1 cellular context compared by ENCODE assay signal in the genomic region with DNA sequence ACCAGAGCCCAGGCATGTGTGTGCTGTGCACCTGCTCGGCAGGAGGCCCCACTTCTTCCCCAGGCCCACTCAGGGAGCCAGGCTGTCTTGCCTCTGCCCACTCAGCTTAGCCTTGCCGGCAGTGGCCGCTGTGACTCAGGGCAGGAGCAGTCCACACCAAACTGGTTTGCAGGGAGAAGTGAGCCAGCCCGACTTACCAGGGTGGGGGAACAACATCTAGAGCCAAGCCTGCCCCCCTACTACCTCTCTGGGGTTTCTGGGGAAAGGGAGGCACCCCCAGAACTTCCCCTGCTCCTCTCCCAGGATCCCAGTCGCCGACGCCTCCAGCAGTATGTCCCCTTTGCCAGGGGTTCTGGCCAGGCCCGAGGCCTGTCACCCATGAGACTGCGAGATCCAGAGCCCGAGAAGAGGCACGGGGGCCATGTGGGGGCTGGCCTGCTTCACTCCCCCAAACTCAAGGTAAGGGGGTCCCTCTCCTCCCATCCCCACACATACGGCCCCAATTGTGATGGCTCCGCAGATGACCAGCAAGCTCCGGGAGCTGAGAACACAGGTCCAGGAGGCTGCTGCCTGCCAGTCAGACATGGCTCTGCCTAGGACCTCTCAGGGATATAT.
TF ChIP-seq lines count a peak whose summit lies in the region.

No MANE protein-coding gene starts in this region.

TF ChIP-seq in GM23338, 12 proteins besides CTCF, POLR2A, EP300 and RAD21:
- TF ChIP-seq, protein P1, sequence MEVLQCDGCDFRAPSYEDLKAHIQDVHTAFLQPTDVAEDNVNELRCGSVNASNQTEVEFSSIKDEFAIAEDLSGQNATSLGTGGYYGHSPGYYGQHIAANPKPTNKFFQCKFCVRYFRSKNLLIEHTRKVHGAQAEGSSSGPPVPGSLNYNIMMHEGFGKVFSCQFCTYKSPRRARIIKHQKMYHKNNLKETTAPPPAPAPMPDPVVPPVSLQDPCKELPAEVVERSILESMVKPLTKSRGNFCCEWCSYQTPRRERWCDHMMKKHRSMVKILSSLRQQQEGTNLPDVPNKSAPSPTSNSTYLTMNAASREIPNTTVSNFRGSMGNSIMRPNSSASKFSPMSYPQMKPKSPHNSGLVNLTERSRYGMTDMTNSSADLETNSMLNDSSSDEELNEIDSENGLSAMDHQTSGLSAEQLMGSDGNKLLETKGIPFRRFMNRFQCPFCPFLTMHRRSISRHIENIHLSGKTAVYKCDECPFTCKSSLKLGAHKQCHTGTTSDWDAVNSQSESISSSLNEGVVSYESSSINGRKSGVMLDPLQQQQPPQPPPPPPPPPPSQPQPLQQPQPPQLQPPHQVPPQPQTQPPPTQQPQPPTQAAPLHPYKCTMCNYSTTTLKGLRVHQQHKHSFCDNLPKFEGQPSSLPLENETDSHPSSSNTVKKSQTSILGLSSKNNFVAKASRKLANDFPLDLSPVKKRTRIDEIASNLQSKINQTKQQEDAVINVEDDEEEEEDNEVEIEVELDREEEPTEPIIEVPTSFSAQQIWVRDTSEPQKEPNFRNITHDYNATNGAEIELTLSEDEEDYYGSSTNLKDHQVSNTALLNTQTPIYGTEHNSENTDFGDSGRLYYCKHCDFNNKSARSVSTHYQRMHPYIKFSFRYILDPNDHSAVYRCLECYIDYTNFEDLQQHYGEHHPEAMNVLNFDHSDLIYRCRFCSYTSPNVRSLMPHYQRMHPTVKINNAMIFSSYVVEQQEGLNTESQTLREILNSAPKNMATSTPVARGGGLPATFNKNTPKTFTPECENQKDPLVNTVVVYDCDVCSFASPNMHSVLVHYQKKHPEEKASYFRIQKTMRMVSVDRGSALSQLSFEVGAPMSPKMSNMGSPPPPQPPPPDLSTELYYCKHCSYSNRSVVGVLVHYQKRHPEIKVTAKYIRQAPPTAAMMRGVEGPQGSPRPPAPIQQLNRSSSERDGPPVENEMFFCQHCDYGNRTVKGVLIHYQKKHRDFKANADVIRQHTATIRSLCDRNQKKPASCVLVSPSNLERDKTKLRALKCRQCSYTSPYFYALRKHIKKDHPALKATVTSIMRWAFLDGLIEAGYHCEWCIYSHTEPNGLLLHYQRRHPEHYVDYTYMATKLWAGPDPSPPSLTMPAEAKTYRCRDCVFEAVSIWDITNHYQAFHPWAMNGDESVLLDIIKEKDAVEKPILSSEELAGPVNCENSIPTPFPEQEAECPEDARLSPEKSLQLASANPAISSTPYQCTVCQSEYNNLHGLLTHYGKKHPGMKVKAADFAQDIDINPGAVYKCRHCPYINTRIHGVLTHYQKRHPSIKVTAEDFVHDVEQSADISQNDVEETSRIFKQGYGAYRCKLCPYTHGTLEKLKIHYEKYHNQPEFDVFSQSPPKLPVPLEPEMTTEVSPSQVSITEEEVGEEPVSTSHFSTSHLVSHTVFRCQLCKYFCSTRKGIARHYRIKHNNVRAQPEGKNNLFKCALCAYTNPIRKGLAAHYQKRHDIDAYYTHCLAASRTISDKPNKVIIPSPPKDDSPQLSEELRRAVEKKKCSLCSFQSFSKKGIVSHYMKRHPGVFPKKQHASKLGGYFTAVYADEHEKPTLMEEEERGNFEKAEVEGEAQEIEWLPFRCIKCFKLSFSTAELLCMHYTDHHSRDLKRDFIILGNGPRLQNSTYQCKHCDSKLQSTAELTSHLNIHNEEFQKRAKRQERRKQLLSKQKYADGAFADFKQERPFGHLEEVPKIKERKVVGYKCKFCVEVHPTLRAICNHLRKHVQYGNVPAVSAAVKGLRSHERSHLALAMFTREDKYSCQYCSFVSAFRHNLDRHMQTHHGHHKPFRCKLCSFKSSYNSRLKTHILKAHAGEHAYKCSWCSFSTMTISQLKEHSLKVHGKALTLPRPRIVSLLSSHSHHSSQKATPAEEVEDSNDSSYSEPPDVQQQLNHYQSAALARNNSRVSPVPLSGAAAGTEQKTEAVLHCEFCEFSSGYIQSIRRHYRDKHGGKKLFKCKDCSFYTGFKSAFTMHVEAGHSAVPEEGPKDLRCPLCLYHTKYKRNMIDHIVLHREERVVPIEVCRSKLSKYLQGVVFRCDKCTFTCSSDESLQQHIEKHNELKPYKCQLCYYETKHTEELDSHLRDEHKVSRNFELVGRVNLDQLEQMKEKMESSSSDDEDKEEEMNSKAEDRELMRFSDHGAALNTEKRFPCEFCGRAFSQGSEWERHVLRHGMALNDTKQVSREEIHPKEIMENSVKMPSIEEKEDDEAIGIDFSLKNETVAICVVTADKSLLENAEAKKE (CRISPR knock-in tag; IDR thresholded peaks at IDR 0.05) = no peak
- TF ChIP-seq ZNF331 (CRISPR knock-in tag; IDR thresholded peaks at IDR 0.05; ENCODE audit: low read depth) = no peak
- no peak for TF ChIP-seq EZH2 (IDR thresholded peaks at IDR 0.05; ENCODE audit: low read depth, unreplicated experiment)
- TF ChIP-seq NANOG (IDR thresholded peaks at IDR 0.05; ENCODE audit: borderline replicate concordance) = no peak
- no peak for TF ChIP-seq JUNB (IDR thresholded peaks at IDR 0.05; ENCODE audit: unreplicated experiment)
- TF ChIP-seq POLR2AphosphoS5 (IDR thresholded peaks at IDR 0.05; ENCODE audit: low read depth) = no peak
- no peak for TF ChIP-seq STAT1 (IDR thresholded peaks at IDR 0.05; ENCODE audit: unreplicated experiment)
- TF ChIP-seq, protein P2, sequence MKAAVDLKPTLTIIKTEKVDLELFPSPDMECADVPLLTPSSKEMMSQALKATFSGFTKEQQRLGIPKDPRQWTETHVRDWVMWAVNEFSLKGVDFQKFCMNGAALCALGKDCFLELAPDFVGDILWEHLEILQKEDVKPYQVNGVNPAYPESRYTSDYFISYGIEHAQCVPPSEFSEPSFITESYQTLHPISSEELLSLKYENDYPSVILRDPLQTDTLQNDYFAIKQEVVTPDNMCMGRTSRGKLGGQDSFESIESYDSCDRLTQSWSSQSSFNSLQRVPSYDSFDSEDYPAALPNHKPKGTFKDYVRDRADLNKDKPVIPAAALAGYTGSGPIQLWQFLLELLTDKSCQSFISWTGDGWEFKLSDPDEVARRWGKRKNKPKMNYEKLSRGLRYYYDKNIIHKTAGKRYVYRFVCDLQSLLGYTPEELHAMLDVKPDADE (IDR thresholded peaks at IDR 0.05) = no peak
- TF ChIP-seq CREB1 (CRISPR knock-in tag; IDR thresholded peaks at IDR 0.05; ENCODE audit: low read depth) = no peak
- TF ChIP-seq, protein P3, sequence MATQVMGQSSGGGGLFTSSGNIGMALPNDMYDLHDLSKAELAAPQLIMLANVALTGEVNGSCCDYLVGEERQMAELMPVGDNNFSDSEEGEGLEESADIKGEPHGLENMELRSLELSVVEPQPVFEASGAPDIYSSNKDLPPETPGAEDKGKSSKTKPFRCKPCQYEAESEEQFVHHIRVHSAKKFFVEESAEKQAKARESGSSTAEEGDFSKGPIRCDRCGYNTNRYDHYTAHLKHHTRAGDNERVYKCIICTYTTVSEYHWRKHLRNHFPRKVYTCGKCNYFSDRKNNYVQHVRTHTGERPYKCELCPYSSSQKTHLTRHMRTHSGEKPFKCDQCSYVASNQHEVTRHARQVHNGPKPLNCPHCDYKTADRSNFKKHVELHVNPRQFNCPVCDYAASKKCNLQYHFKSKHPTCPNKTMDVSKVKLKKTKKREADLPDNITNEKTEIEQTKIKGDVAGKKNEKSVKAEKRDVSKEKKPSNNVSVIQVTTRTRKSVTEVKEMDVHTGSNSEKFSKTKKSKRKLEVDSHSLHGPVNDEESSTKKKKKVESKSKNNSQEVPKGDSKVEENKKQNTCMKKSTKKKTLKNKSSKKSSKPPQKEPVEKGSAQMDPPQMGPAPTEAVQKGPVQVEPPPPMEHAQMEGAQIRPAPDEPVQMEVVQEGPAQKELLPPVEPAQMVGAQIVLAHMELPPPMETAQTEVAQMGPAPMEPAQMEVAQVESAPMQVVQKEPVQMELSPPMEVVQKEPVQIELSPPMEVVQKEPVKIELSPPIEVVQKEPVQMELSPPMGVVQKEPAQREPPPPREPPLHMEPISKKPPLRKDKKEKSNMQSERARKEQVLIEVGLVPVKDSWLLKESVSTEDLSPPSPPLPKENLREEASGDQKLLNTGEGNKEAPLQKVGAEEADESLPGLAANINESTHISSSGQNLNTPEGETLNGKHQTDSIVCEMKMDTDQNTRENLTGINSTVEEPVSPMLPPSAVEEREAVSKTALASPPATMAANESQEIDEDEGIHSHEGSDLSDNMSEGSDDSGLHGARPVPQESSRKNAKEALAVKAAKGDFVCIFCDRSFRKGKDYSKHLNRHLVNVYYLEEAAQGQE (IDR thresholded peaks at IDR 0.05; ENCODE audit: unreplicated experiment) = no peak
- no peak for TF ChIP-seq ZNF114 (CRISPR knock-in tag; IDR thresholded peaks at IDR 0.05)
- TF ChIP-seq EZH2phosphoT487 (IDR thresholded peaks at IDR 0.05; ENCODE audit: unreplicated experiment) = no peak
